In the genomic region with DNA sequence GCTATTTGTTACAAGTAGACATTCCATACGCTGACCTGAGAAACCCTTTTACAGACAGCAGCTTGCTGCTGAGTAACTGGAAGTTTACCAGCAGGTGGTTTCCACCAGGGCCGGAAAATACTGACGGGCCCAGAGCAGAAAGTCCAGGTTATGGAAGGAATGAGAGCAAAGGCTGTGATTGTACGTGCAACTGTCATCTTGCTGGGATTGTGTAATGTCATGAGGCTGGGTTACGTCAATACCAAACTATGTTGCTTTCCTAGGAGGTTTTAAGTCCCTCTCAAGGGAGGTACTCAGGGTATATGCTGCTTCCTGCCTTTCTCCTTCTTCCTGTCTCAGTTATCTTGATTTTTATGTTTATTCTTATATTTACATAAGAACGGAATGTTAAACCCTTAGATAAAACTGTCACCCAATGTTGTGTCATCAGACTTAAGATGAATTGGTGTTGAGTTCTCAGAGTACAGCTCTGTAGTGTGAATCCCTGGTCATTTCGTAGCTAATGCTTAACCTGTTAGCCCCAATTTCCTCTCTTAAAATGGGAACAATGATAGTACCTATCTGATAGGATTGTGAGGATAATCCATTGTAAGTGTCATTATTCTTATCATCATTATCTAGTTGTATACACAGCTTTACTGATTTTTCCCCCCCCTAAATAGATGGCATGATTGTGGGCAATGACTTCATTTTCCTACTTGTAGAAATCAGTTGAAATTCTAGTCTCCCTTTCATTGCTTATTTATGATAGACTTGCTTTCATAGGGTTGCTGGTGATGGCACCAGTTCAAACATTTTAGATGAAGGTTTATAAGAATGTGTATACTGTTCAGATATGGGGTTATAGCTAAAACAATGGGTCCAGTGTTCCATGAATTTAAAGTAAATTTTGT, we compare ENCODE assay signal across 8 cellular contexts.
DNase-seq lines count a peak whose midpoint lies in the region; ATAC-seq and TF ChIP-seq lines count a peak whose summit lies in the region.

No MANE protein-coding gene starts in this region.

- ATAC-seq in right lobe of liver (peak; percentile 67 to 92 (median 81)), HG03432 (IDR thresholded peaks at IDR 0.05; ENCODE audit: unreplicated experiment) (no peak)

- no peak for TF ChIP-seq CTCF in 22Rv1 (IDR thresholded peaks at IDR 0.05)
- TF ChIP-seq CTCF in mammary epithelial cell (conservative IDR thresholded peaks at IDR 0.05 in 1 of 2, IDR thresholded peaks at IDR 0.05 in 1 of 2; ENCODE audit: extremely low read depth in 1 of 2, insufficient read depth in 1 of 2, low read depth in 1 of 2, low read length in 2 of 2), result peak in 1 of 2 donors; percentile 26
- peak in 1 of 4 donors; percentile 3 for TF ChIP-seq CTCF in right lobe of liver (IDR thresholded peaks at IDR 0.05)
- TF ChIP-seq CTCF in GM10266 (IDR thresholded peaks at IDR 0.05; ENCODE audit: control insufficient read depth, insufficient read depth, low read depth, missing control alignments), result no peak

- no peaks in the 10 kb centered on the region for H3K36me3 ChIP-seq in HUES6 (ENCODE audit: control insufficient read depth, insufficient read depth, low read length)
- peaks cover 2% of the 10 kb centered on the region for H3K36me3 ChIP-seq in mammary epithelial cell (ENCODE audit: insufficient read depth, low read length)
- no peaks in the 10 kb centered on the region for H3K36me3 ChIP-seq in right lobe of liver

- in situ Hi-C loops in mammary epithelial cell (cut with MboI; ENCODE audit: low sequenced_read_pairs in 2 of 2), result no loop called here

- peak overlapping the region; percentile 60 for H3K27ac ChIP-seq in 22Rv1
- peak overlapping the region; percentile 84 for H3K27ac ChIP-seq in HUES6 (ENCODE audit: low read depth, low read length)
- peak overlapping the region; percentile 97 for H3K27ac ChIP-seq in mammary epithelial cell (ENCODE audit: insufficient read depth, low read depth, low read length)
- H3K27ac ChIP-seq in right lobe of liver, result peak overlapping the region; percentile 76 to 97 (median 89)

- no peaks in the 10 kb centered on the region for H4K20me1 ChIP-seq in mammary epithelial cell (ENCODE audit: insufficient read depth, low read length)

- H2AFZ ChIP-seq in mammary epithelial cell (ENCODE audit: low read depth, low read length), result no peak overlapping the region

- H3K9ac ChIP-seq in HUES6 (ENCODE audit: low read length) (peak overlapping the region; percentile 39), mammary epithelial cell (ENCODE audit: insufficient read depth, low read length) (peak overlapping the region; percentile 77)

- H3K4me3 ChIP-seq in HUES6 (ENCODE audit: low read depth, low read length) (peak overlapping the region; percentile 27; the same call in 1 of the 2 replicates), mammary epithelial cell (replicated peaks in 1 of 3; ENCODE audit: insufficient read depth in 1 of 3, low read depth in 2 of 3, low read length in 3 of 3) (no peak overlapping the region), right lobe of liver (no peak overlapping the region)

- 8% methylated on average over 7 of the region's 7 CpGs for WGBS in mammary epithelial cell (ENCODE audit: low coverage, missing lambda C conversion rate)
- WGBS in right lobe of liver (ENCODE audit: insufficient coverage, low coverage, low lambda C conversion rate, missing lambda C conversion rate), result 12% methylated on average over 7 of the region's 7 CpGs

- DNase-seq in mammary epithelial cell, result peak; percentile 97
- peak; percentile 61 to 83 (median 78) for DNase-seq in right lobe of liver
- no peak for DNase-seq in central memory CD4-positive, alpha-beta T cell
- DNase-seq in GM10266 (ENCODE audit: extremely low spot score), result no peak
- no peak for DNase-seq in NCI-H187 treated with DMSO at 0.1 percent for 48 hours (lab: John Stamatoyannopoulos, UW)

- H3K4me1 ChIP-seq in HUES6 (ENCODE audit: control insufficient read depth, insufficient read depth, low read length) (peaks cover 85% of the 10 kb centered on the region), mammary epithelial cell (ENCODE audit: insufficient read depth, low read length) (peaks cover 71% of the 10 kb centered on the region), right lobe of liver (peaks cover 0 to 64% (median 31%) of the 10 kb centered on the region in 4 donors)

- peaks cover 85% of the 10 kb centered on the region for H3K79me2 ChIP-seq in mammary epithelial cell (ENCODE audit: insufficient read depth, low read length)

- no peak for TF ChIP-seq POLR2A in right lobe of liver (IDR thresholded peaks at IDR 0.05)

- no peaks in the 10 kb centered on the region for H3K27me3 ChIP-seq in HUES6 (ENCODE audit: control insufficient read depth, insufficient read depth, low read length)
- no peaks in the 10 kb centered on the region for H3K27me3 ChIP-seq in mammary epithelial cell (ENCODE audit: insufficient read depth, low read length)
- no peaks in the 10 kb centered on the region for H3K27me3 ChIP-seq in right lobe of liver

- dilution Hi-C loops in mammary epithelial cell (cut with HindIII; ENCODE audit: low sequenced_read_pairs), result no loop called here

- peak overlapping the region; percentile 68 for H3K4me2 ChIP-seq in mammary epithelial cell (ENCODE audit: insufficient read depth, low read depth, low read length)

- BruUV-seq in mammary epithelial cell (replicated peaks; lab: Mats Ljungman, UMichigan), result TSS peak; percentile 6

- CTCF ChIA-PET in mammary epithelial cell (lab: Charles Lee; ENCODE audit: low non-redundant PET), result interaction anchor here (0.6 kb wide), 1 partner anchor 192 kb away, joined by 4 read pairs; no protein-coding TSS in a partner anchor

- intact Hi-C loops in mammary epithelial cell (cut with micrococcal nuclease) (loop anchor here (2.0 to 5.0 kb wide), 2 partner anchors 16 to 67 kb away; no protein-coding TSS in a partner anchor), right lobe of liver (cut with DNase I) (no loop called here)

- H3K9me3 ChIP-seq in HUES6 (ENCODE audit: control insufficient read depth, insufficient read depth, low read depth, low read length) (no peaks in the 10 kb centered on the region), mammary epithelial cell (replicated peaks; ENCODE audit: insufficient read depth, low read length) (no peaks in the 10 kb centered on the region), right lobe of liver (no peaks in the 10 kb centered on the region)

Comparison
In these comparisons a context has a peak if more than half of its experiments do, and no peak if none do; other contexts are left out.
1. DNase-seq: peak in mammary epithelial cell (single experiment) and right lobe of liver (3 of 3); none in central memory CD4-positive, alpha-beta T cell (single experiment), GM10266 (single experiment) and NCI-H187 treated with DMSO at 0.1 percent for 48 hours (single experiment).
2. Peak in every context shown above with its lines, with median percentiles within 50 percentile points of each other: H3K27ac ChIP-seq.